ENCODE assay signal across 25 cellular contexts in the genomic region with DNA sequence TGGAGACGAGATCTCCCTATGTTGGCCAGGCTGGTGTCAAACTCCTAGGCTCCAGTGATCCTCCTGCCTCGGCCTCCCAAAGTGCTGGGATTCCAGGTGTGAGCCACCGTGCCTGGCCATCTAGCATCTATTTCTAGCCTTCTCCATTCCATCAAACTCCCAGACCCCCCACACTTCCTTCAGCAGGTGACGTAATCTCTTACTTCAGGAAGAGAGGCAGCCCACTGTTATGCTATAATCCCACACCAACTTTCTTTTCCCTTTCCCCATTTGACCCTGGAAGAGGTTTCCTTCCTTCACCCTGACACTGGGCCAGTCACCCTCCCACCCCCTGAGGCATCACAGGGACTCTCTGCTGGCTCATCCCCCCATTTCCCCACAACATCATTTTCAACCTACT. TPM values are rescaled to one million over a fixed set of nuclear protein-coding genes. Genes with fewer than 3 reads are reported as not detected.
DNase-seq lines count a peak whose midpoint lies in the region; ATAC-seq, FAIRE-seq and TF ChIP-seq lines count a peak whose summit lies in the region.
"Had no signal": no experiment of that assay in that cellular context is flagged by ENCODE, and none has a peak within 500 bp of the region (broad histone marks: within the 10 kb centered on the region; RNA-seq: fewer than 3 reads in every experiment).

No MANE protein-coding gene starts in this region.

- H3K56ac ChIP-seq in H1 (replicated peaks; ENCODE audit: insufficient read length, low read depth, low read length) = no peak overlapping the region

- H2AK5ac ChIP-seq in H1 (ENCODE audit: low read depth, low read length) = no peak overlapping the region

- CTCF ChIA-PET in HEK293 (lab: Yijun Ruan, JAX) = interaction anchor here (0.7 kb wide), 2 partner anchors 19 to 437 kb away, joined by 3 to 4 read pairs; a partner anchor contains a TSS
- CTCF ChIA-PET in H1 (lab: Charles Lee; ENCODE audit: partially characterized antibody) = interaction anchor here (0.8 kb wide), 1 partner anchor 19 kb away, joined by 4 read pairs; no protein-coding TSS in a partner anchor
- CTCF ChIA-PET in HepG2 (lab: Yijun Ruan, JAX; ENCODE audit: low intra/inter-chr PET ratio, low total read pairs) = no interaction called here

- H3K14ac ChIP-seq in H1 (ENCODE audit: insufficient read length) = no peak overlapping the region

- H2BK20ac ChIP-seq in H1 (ENCODE audit: low read length) = no peak overlapping the region

- no peaks in the 10 kb centered on the region for H3K79me1 ChIP-seq in H1 (ENCODE audit: low read depth, low read length)

- H3K27ac ChIP-seq in HEK293 (ENCODE audit: extremely low read depth, low read depth, low read length) = no peak overlapping the region
- H3K27ac ChIP-seq in H1 (ENCODE audit: low read depth, low read length) = no peak overlapping the region
- no peak overlapping the region for H3K27ac ChIP-seq in HepG2 (ENCODE audit: extremely low read length, insufficient read depth, low read length)
- H3K27ac ChIP-seq: BLaER1 had no signal

- TF ChIP-seq CTCF in HEK293 (tag by site-specific recombination; IDR thresholded peaks at IDR 0.05) = no peak
- no peak for TF ChIP-seq CTCF in H1 (IDR thresholded peaks at IDR 0.05; ENCODE audit: control extremely low read depth in 1 of 3, insufficient read depth in 1 of 3, low read depth in 1 of 3, low read length in 3 of 3)
- TF ChIP-seq CTCF in HepG2 (CRISPR knock-in tag; IDR thresholded peaks at IDR 0.05) = no peak
- TF ChIP-seq CTCF in GM10266 (IDR thresholded peaks at IDR 0.05; ENCODE audit: control insufficient read depth, insufficient read depth, low read depth, missing control alignments) = no peak

- H2BK12ac ChIP-seq in H1 (ENCODE audit: low read depth, low read length) = peak overlapping the region; percentile 9; the same call in 1 of the 2 replicates

- no peak for ATAC-seq in HepG2
- ATAC-seq: GM12878 had no signal

- no peak overlapping the region for H4K8ac ChIP-seq in H1 (ENCODE audit: extremely low read depth, insufficient read depth, low read length)

- BruUV-seq in HepG2 (replicated peaks; lab: Mats Ljungman, UMichigan) = no TSS peak

- TF ChIP-seq EP300 in H1 (IDR thresholded peaks at IDR 0.05; ENCODE audit: borderline replicate concordance in 1 of 2, low read depth in 2 of 2, low read length in 2 of 2) (no peak), HepG2 (IDR thresholded peaks at IDR 0.05; ENCODE audit: low read depth in 2 of 2, low read length in 2 of 2) (no peak), HepG2 (CRISPR knock-in tag; IDR thresholded peaks at IDR 0.05; ENCODE audit: borderline replicate concordance) (no peak)

- H2BK15ac ChIP-seq in H1 (ENCODE audit: low read length) = no peak overlapping the region

- H3K36me3 ChIP-seq in HEK293 (ENCODE audit: control insufficient read depth in 2 of 2, insufficient read depth in 1 of 2, low read length in 2 of 2) (no peaks in the 10 kb centered on the region), H1 (ENCODE audit: control insufficient read depth in 2 of 4, insufficient read depth in 4 of 4, low read length in 3 of 4) (no peaks in the 10 kb centered on the region), HepG2 (replicated peaks in 1 of 2; ENCODE audit: control insufficient read depth in 1 of 2, insufficient read depth in 2 of 2, low read length in 2 of 2) (no peaks in the 10 kb centered on the region)
- H3K36me3 ChIP-seq: BE2C, BLaER1 had no signal

- no peak overlapping the region for H3K4me2 ChIP-seq in H1 (ENCODE audit: insufficient read depth in 1 of 2, low read depth in 2 of 2, low read length in 2 of 2)
- no peak overlapping the region for H3K4me2 ChIP-seq in HepG2 (ENCODE audit: low read depth, low read length)
- H3K4me2 ChIP-seq: BLaER1 had no signal

- H4K20me1 ChIP-seq in H1 (replicated peaks in 1 of 2; ENCODE audit: control insufficient read depth in 1 of 2, insufficient read depth in 2 of 2, low read length in 2 of 2) (peaks cover 0 to 4% of the 10 kb centered on the region in 2 experiments), HepG2 (ENCODE audit: insufficient read depth, low read length) (no peaks in the 10 kb centered on the region)
- H4K20me1 ChIP-seq: BLaER1 had no signal

- POLR2A ChIA-PET in HEK293 (lab: Yijun Ruan, JAX) = interaction anchor here (0.8 kb wide), 1 partner anchor 23 kb away, joined by 3 read pairs; no protein-coding TSS in a partner anchor
- POLR2A ChIA-PET in H1 (lab: Charles Lee; ENCODE audit: partially characterized antibody) = interaction anchor here (0.7 to 1.4 kb wide), 2 partner anchors 10 to 13 kb away, joined by 3 to 5 read pairs; no protein-coding TSS in a partner anchor
- POLR2A ChIA-PET in HepG2 (lab: Yijun Ruan, JAX) = no interaction called here

- DNase-seq in D341Med (ENCODE audit: low spot score) = peak; percentile 20
- no peak for DNase-seq in H1 (ENCODE audit: low read depth in 1 of 2, low spot score in 2 of 2)
- DNase-seq in HepG2 (ENCODE audit: low spot score) = no peak
- DNase-seq in stimulated activated CD4-positive, alpha-beta T cell treated with anti-CD3 and anti-CD28 coated beads, Interleukin-4, amount 100 ng/mL, for 24 hours = no peak
- DNase-seq in GM10266 (ENCODE audit: extremely low spot score) = no peak
- DNase-seq in NCI-H226 = no peak
- DNase-seq: 8988T; ACHN; BE2C; C1 segment of cervical spinal cord; CD4-positive, alpha-beta memory T cell; CD4-positive, CD25-positive, alpha-beta regulatory T cell; CD8-positive, alpha-beta memory T cell; COR-L47; DMS79 treated with DMSO at 0.1 percent for 48 hours; GF-D8 had no signal

- no peak overlapping the region for H3K18ac ChIP-seq in H1 (ENCODE audit: extremely low read depth, low read length)

- no peak overlapping the region for H2BK120ac ChIP-seq in H1 (replicated peaks; ENCODE audit: low read depth, low read length)

- H3K23me2 ChIP-seq in H1 (ENCODE audit: low read depth, low read length) = peaks cover 12% of the 10 kb centered on the region; the same call in 1 of the 2 replicates

- no peak overlapping the region for H4K91ac ChIP-seq in H1 (replicated peaks; ENCODE audit: insufficient read length, low read length)

- in situ Hi-C loops in HepG2 (cut with HindIII; ENCODE audit: extremely low pct_ligation_motif_present, low pct_unique_long_range_greater_than_20kb) = no loop called here

- no peak for TF ChIP-seq RAD21 in H1 (IDR thresholded peaks at IDR 0.05 in 1 of 2, conservative IDR thresholded peaks at IDR 0.05 in 1 of 2; ENCODE audit: low read depth in 2 of 2, low read length in 2 of 2)
- no peak for TF ChIP-seq RAD21 in HepG2 (CRISPR knock-in tag; IDR thresholded peaks at IDR 0.05)

- H3K9ac ChIP-seq in H1 (replicated peaks in 1 of 4; ENCODE audit: extremely low read depth in 1 of 4, low read depth in 3 of 4, low read length in 3 of 4) (no peak overlapping the region), HepG2 (ENCODE audit: insufficient read depth, low read depth, low read length) (no peak overlapping the region)
- H3K9ac ChIP-seq: BLaER1 had no signal

- H3K79me2 ChIP-seq in H1 (ENCODE audit: control insufficient read depth in 1 of 2, insufficient read depth in 2 of 2, low read length in 2 of 2) = no peaks in the 10 kb centered on the region
- H3K79me2 ChIP-seq in HepG2 (ENCODE audit: insufficient read depth, low read length) = no peaks in the 10 kb centered on the region

- H2AFZ ChIP-seq in H1 (ENCODE audit: low read length) (no peak overlapping the region), HepG2 (ENCODE audit: low read length) (no peak overlapping the region)

- WGBS in H1 (ENCODE audit: extremely low coverage in 1 of 2, insufficient coverage in 1 of 2, insufficient read length in 1 of 2, insufficient replicate concordance in 2 of 2, low coverage in 1 of 2, low lambda C conversion rate in 2 of 2, missing lambda C conversion rate in 1 of 2), 2 experiments = 95% methylated on average over 4 of the region's 4 CpGs; no CpG with 5 or more reads in 1 of the 2 experiments
- 33% methylated on average over 4 of the region's 4 CpGs for WGBS in HepG2 (ENCODE audit: low lambda C conversion rate)

- FAIRE-seq in H1 (lab: Jason Lieb, UNC) = no peak
- FAIRE-seq in HepG2 (lab: Jason Lieb, UNC) = no peak
- FAIRE-seq: A204.1, D721Med, G401.6, GM12878, GM12892, GM18507 had no signal

- H3K4ac ChIP-seq in H1 (replicated peaks; ENCODE audit: insufficient read length, low read depth, low read length) = no peak overlapping the region

- intact Hi-C loops in HepG2 (cut with micrococcal nuclease; ENCODE audit: unreplicated experiment) = no loop called here

- peaks cover 10 to 34% (median 31%) of the 10 kb centered on the region in 4 experiments for H3K27me3 ChIP-seq in H1 (replicated peaks in 1 of 4; ENCODE audit: control insufficient read depth in 3 of 4, extremely low read depth in 1 of 4, insufficient read depth in 3 of 4, low read length in 3 of 4)
- H3K27me3 ChIP-seq in HepG2 (ENCODE audit: control insufficient read depth in 1 of 2, insufficient read depth in 2 of 2, low read length in 2 of 2) = peaks cover 20 to 76% of the 10 kb centered on the region in 2 experiments
- H3K27me3 ChIP-seq: BE2C, BLaER1 had no signal

- H3K4me1 ChIP-seq in HEK293 (ENCODE audit: control insufficient read depth, insufficient read depth, low read length) (peaks cover 2% of the 10 kb centered on the region; the same call in 1 of the 2 replicates), H1 (replicated peaks in 1 of 4; ENCODE audit: control insufficient read depth in 3 of 4, insufficient read depth in 4 of 4, low read length in 3 of 4) (peaks cover 3 to 21% (median 7%) of the 10 kb centered on the region in 4 experiments; a peak in 6 of 7 replicates), HepG2 (ENCODE audit: insufficient read depth, low read length) (peaks cover 19% of the 10 kb centered on the region)
- H3K4me1 ChIP-seq: BE2C had no signal

- H3K9me3 ChIP-seq in HEK293 (ENCODE audit: control insufficient read depth, insufficient read depth, low read depth, low read length) = no peaks in the 10 kb centered on the region
- H3K9me3 ChIP-seq in H1 (ENCODE audit: insufficient read depth in 2 of 2, low read depth in 1 of 2, low read length in 1 of 2) = no peaks in the 10 kb centered on the region
- no peaks in the 10 kb centered on the region for H3K9me3 ChIP-seq in HepG2 (ENCODE audit: low read length)
- H3K9me3 ChIP-seq: BE2C, BLaER1 had no signal

- no peak overlapping the region for H4K5ac ChIP-seq in H1 (ENCODE audit: insufficient read length, low read depth, low read length)

- no peak overlapping the region for H3K4me3 ChIP-seq in HEK293 (ENCODE audit: low read depth, low read length)
- H3K4me3 ChIP-seq in H1 (ENCODE audit: extremely low read depth in 1 of 4, insufficient read depth in 2 of 4, low read depth in 3 of 4, low read length in 4 of 4) = no peak overlapping the region
- no peak overlapping the region for H3K4me3 ChIP-seq in HepG2 (replicated peaks in 1 of 3; ENCODE audit: insufficient read depth in 1 of 3, low read depth in 2 of 3, low read length in 3 of 3)
- H3K4me3 ChIP-seq: BLaER1, GM12878 had no signal

- H3K23ac ChIP-seq in H1 (ENCODE audit: insufficient read length) = no peak overlapping the region

- no peak overlapping the region for H2BK5ac ChIP-seq in H1 (ENCODE audit: low read depth, low read length)

- TF ChIP-seq POLR2A in H1 (IDR thresholded peaks at IDR 0.05; ENCODE audit: control extremely low read depth in 1 of 2, low read depth in 2 of 2, low read length in 2 of 2) (no peak), HepG2 (IDR thresholded peaks at IDR 0.05; ENCODE audit: insufficient read depth in 1 of 2, low read depth in 2 of 2, low read length in 2 of 2) (no peak)

RNA-seq across cellular contexts. Expression of a gene that starts 7.6 kb away (rescaled TPM):
- total RNA-seq in H1 (2021; fragmentation: NEBNext Ultra II Directional; extraction: Animal tissue kit (Norgen Biotek cat#: 25700)) = 11.3 and 12.3 TPM in 2 replicates
- polyA plus RNA-seq in H1 (2011; rRNA removed) = 6.9 and 12.4 TPM in 2 replicates
- polyA plus RNA-seq in H1 (2011; cell fraction: cytosol; rRNA removed) = 11.4 TPM
- 59.9 TPM for polyA plus RNA-seq in H1 (2011; cell fraction: nucleus; rRNA removed)
- 9.1 to 21.1 TPM (median 16.5 TPM) in 4 replicates for polyA plus RNA-seq in H1 (2012, experiment 1 of 2)
- 7.0 TPM for polyA plus RNA-seq in H1 (2012, experiment 2 of 2)
- polyA plus RNA-seq in H1 (2013, experiment 1 of 2) = 8.8 TPM
- 6.7 TPM for polyA plus RNA-seq in H1 (2013, experiment 2 of 2)
- polyA minus RNA-seq in H1 (2011; rRNA and poly(A)+ RNA removed) = 5.8 and 5.9 TPM in 2 replicates
- 6.3 TPM for polyA minus RNA-seq in H1 (2011; cell fraction: cytosol; rRNA and poly(A)+ RNA removed)
- polyA minus RNA-seq in H1 (2011; cell fraction: nucleus; rRNA and poly(A)+ RNA removed) = 16.0 TPM
- 0.38 and 0.41 TPM in 2 replicates for total RNA-seq in HepG2 (2016; rRNA removed; fragmentation: Illumina TruSeq; extraction: Trizol)
- total RNA-seq in HepG2 (2016; cell fraction: cytosol; rRNA removed; fragmentation: Illumina TruSeq; extraction: Trizol; ENCODE audit: low read depth) = 0.30 TPM in 1 of 2 replicates, not detected in the other
- total RNA-seq in HepG2 (2016; cell fraction: insoluble cytoplasmic fraction; rRNA removed; fragmentation: Illumina TruSeq; extraction: Trizol) = 0.22 and 0.37 TPM in 2 replicates
- total RNA-seq in HepG2 (2016; cell fraction: membrane; rRNA removed; fragmentation: Illumina TruSeq; extraction: Trizol) = 0.19 and 0.83 TPM in 2 replicates
- total RNA-seq in HepG2 (2016; cell fraction: nucleus; rRNA removed; fragmentation: Illumina TruSeq; extraction: Trizol) = 0.37 and 0.44 TPM in 2 replicates
- polyA plus RNA-seq in HepG2 (2011; rRNA removed) = 1.1 and 1.9 TPM in 2 replicates
- polyA plus RNA-seq in HepG2 (2011; cell fraction: cytosol; rRNA removed) = 0.42 and 0.63 TPM in 2 replicates
- polyA plus RNA-seq in HepG2 (2011; cell fraction: nucleus; rRNA removed) = 11.3 and 12.6 TPM in 2 replicates
- polyA plus RNA-seq in HepG2 (2012) = 2.4 and 4.7 TPM in 2 replicates
- 0.27 TPM in 1 of 2 replicates, not detected in the other for polyA plus RNA-seq in HepG2 (2016; cell fraction: cytosol; fragmentation: Illumina TruSeq; extraction: Trizol; ENCODE audit: low read depth)
- polyA plus RNA-seq in HepG2 (2016; cell fraction: insoluble cytoplasmic fraction; fragmentation: Illumina TruSeq; extraction: Trizol; ENCODE audit: low read depth) = 0.25 TPM in 1 of 2 replicates, not detected in the other
- 0.40 TPM in 1 of 2 replicates, not detected in the other for polyA plus RNA-seq in HepG2 (2016; cell fraction: membrane; fragmentation: Illumina TruSeq; extraction: Trizol; ENCODE audit: low read depth)
- 0.60 and 1.3 TPM in 2 replicates for polyA plus RNA-seq in HepG2 (2016; cell fraction: nucleus; fragmentation: Illumina TruSeq; extraction: Trizol; ENCODE audit: insufficient read depth, low read depth)
- polyA minus RNA-seq in HepG2 (2011; rRNA and poly(A)+ RNA removed; ENCODE audit: low replicate concordance) = 0.74 and 1.3 TPM in 2 replicates
- polyA minus RNA-seq in HepG2 (2011; cell fraction: cytosol; rRNA and poly(A)+ RNA removed) = 0.26 and 0.69 TPM in 2 replicates
- 1.9 and 2.4 TPM in 2 replicates for polyA minus RNA-seq in HepG2 (2011; cell fraction: nucleus; rRNA and poly(A)+ RNA removed)
- polyA plus RNA-seq: CD4-positive, alpha-beta memory T cell; CD4-positive, CD25-positive, alpha-beta regulatory T cell had no signal

RNA-seq across cellular contexts. Expression of a gene that starts 18.2 kb away (rescaled TPM):
- total RNA-seq in H1 (2021; fragmentation: NEBNext Ultra II Directional; extraction: Animal tissue kit (Norgen Biotek cat#: 25700)) = 23.9 and 24.1 TPM in 2 replicates
- polyA plus RNA-seq in H1 (2011; rRNA removed) = 21.9 and 31.8 TPM in 2 replicates
- polyA plus RNA-seq in H1 (2011; cell fraction: cytosol; rRNA removed) = 21.7 TPM
- 37.0 TPM for polyA plus RNA-seq in H1 (2011; cell fraction: nucleus; rRNA removed)
- 10.4 to 25.0 TPM (median 21.9 TPM) in 4 replicates for polyA plus RNA-seq in H1 (2012, experiment 1 of 2)
- polyA plus RNA-seq in H1 (2012, experiment 2 of 2) = 11.7 TPM
- 15.4 TPM for polyA plus RNA-seq in H1 (2013, experiment 1 of 2)
- polyA plus RNA-seq in H1 (2013, experiment 2 of 2) = 15.9 TPM
- 14.7 and 17.9 TPM in 2 replicates for polyA minus RNA-seq in H1 (2011; rRNA and poly(A)+ RNA removed)
- polyA minus RNA-seq in H1 (2011; cell fraction: cytosol; rRNA and poly(A)+ RNA removed) = 22.5 TPM
- 24.7 TPM for polyA minus RNA-seq in H1 (2011; cell fraction: nucleus; rRNA and poly(A)+ RNA removed)
- total RNA-seq in HepG2 (2016; rRNA removed; fragmentation: Illumina TruSeq; extraction: Trizol) = 1.0 and 1.8 TPM in 2 replicates
- total RNA-seq in HepG2 (2016; cell fraction: cytosol; rRNA removed; fragmentation: Illumina TruSeq; extraction: Trizol; ENCODE audit: low read depth) = 0.44 and 1.2 TPM in 2 replicates
- total RNA-seq in HepG2 (2016; cell fraction: insoluble cytoplasmic fraction; rRNA removed; fragmentation: Illumina TruSeq; extraction: Trizol) = 0.97 and 2.0 TPM in 2 replicates
- total RNA-seq in HepG2 (2016; cell fraction: membrane; rRNA removed; fragmentation: Illumina TruSeq; extraction: Trizol) = 1.4 and 2.0 TPM in 2 replicates
- 1.8 and 2.4 TPM in 2 replicates for total RNA-seq in HepG2 (2016; cell fraction: nucleus; rRNA removed; fragmentation: Illumina TruSeq; extraction: Trizol)
- polyA plus RNA-seq in HepG2 (2011; rRNA removed) = 3.6 and 5.8 TPM in 2 replicates
- polyA plus RNA-seq in HepG2 (2011; cell fraction: cytosol; rRNA removed) = 3.3 and 4.9 TPM in 2 replicates
- polyA plus RNA-seq in HepG2 (2011; cell fraction: nucleus; rRNA removed) = 5.7 and 6.2 TPM in 2 replicates
- 3.9 and 7.7 TPM in 2 replicates for polyA plus RNA-seq in HepG2 (2012)
- 0.99 and 1.1 TPM in 2 replicates for polyA plus RNA-seq in HepG2 (2016; cell fraction: cytosol; fragmentation: Illumina TruSeq; extraction: Trizol; ENCODE audit: low read depth)
- 0.66 and 0.71 TPM in 2 replicates for polyA plus RNA-seq in HepG2 (2016; cell fraction: insoluble cytoplasmic fraction; fragmentation: Illumina TruSeq; extraction: Trizol; ENCODE audit: low read depth)
- polyA plus RNA-seq in HepG2 (2016; cell fraction: membrane; fragmentation: Illumina TruSeq; extraction: Trizol; ENCODE audit: low read depth) = 0.84 and 1.1 TPM in 2 replicates
- polyA plus RNA-seq in HepG2 (2016; cell fraction: nucleus; fragmentation: Illumina TruSeq; extraction: Trizol; ENCODE audit: insufficient read depth, low read depth) = 3.3 and 3.5 TPM in 2 replicates
- polyA minus RNA-seq in HepG2 (2011; rRNA and poly(A)+ RNA removed; ENCODE audit: low replicate concordance) = 1.3 and 9.8 TPM in 2 replicates
- 3.0 and 3.8 TPM in 2 replicates for polyA minus RNA-seq in HepG2 (2011; cell fraction: cytosol; rRNA and poly(A)+ RNA removed)
- 1.3 and 2.7 TPM in 2 replicates for polyA minus RNA-seq in HepG2 (2011; cell fraction: nucleus; rRNA and poly(A)+ RNA removed)
- polyA plus RNA-seq: CD14-positive monocyte had no signal

RNA-seq across cellular contexts. Expression of a gene that starts 36.7 kb away (rescaled TPM):
- 108 and 117 TPM in 2 replicates for total RNA-seq in H1 (2021; fragmentation: NEBNext Ultra II Directional; extraction: Animal tissue kit (Norgen Biotek cat#: 25700))
- polyA plus RNA-seq in H1 (2011; rRNA removed) = 387 and 526 TPM in 2 replicates
- 143 TPM for polyA plus RNA-seq in H1 (2011; cell fraction: cytosol; rRNA removed)
- polyA plus RNA-seq in H1 (2011; cell fraction: nucleus; rRNA removed) = 360 TPM
- 137 to 183 TPM (median 169 TPM) in 4 replicates for polyA plus RNA-seq in H1 (2012, experiment 1 of 2)
- 165 TPM for polyA plus RNA-seq in H1 (2012, experiment 2 of 2)
- polyA plus RNA-seq in H1 (2013, experiment 1 of 2) = 258 TPM
- polyA plus RNA-seq in H1 (2013, experiment 2 of 2) = 236 TPM
- polyA minus RNA-seq in H1 (2011; rRNA and poly(A)+ RNA removed) = 66.1 and 115 TPM in 2 replicates
- 135 TPM for polyA minus RNA-seq in H1 (2011; cell fraction: cytosol; rRNA and poly(A)+ RNA removed)
- 88.4 TPM for polyA minus RNA-seq in H1 (2011; cell fraction: nucleus; rRNA and poly(A)+ RNA removed)
- total RNA-seq in HepG2 (2016; rRNA removed; fragmentation: Illumina TruSeq; extraction: Trizol) = 41.2 and 86.6 TPM in 2 replicates
- 14.7 and 16.4 TPM in 2 replicates for total RNA-seq in HepG2 (2016; cell fraction: cytosol; rRNA removed; fragmentation: Illumina TruSeq; extraction: Trizol; ENCODE audit: low read depth)
- 36.4 and 95.6 TPM in 2 replicates for total RNA-seq in HepG2 (2016; cell fraction: insoluble cytoplasmic fraction; rRNA removed; fragmentation: Illumina TruSeq; extraction: Trizol)
- 24.9 and 32.7 TPM in 2 replicates for total RNA-seq in HepG2 (2016; cell fraction: membrane; rRNA removed; fragmentation: Illumina TruSeq; extraction: Trizol)
- total RNA-seq in HepG2 (2016; cell fraction: nucleus; rRNA removed; fragmentation: Illumina TruSeq; extraction: Trizol) = 81.7 and 101 TPM in 2 replicates
- polyA plus RNA-seq in HepG2 (2011; rRNA removed) = 143 and 195 TPM in 2 replicates
- 82.9 and 130 TPM in 2 replicates for polyA plus RNA-seq in HepG2 (2011; cell fraction: cytosol; rRNA removed)
- polyA plus RNA-seq in HepG2 (2011; cell fraction: nucleus; rRNA removed) = 653 and 705 TPM in 2 replicates
- polyA plus RNA-seq in HepG2 (2012) = 166 and 219 TPM in 2 replicates
- polyA plus RNA-seq in HepG2 (2016; cell fraction: cytosol; fragmentation: Illumina TruSeq; extraction: Trizol; ENCODE audit: low read depth) = 23.3 and 23.7 TPM in 2 replicates
- 50.3 and 62.4 TPM in 2 replicates for polyA plus RNA-seq in HepG2 (2016; cell fraction: insoluble cytoplasmic fraction; fragmentation: Illumina TruSeq; extraction: Trizol; ENCODE audit: low read depth)
- polyA plus RNA-seq in HepG2 (2016; cell fraction: membrane; fragmentation: Illumina TruSeq; extraction: Trizol; ENCODE audit: low read depth) = 32.0 and 32.7 TPM in 2 replicates
- polyA plus RNA-seq in HepG2 (2016; cell fraction: nucleus; fragmentation: Illumina TruSeq; extraction: Trizol; ENCODE audit: insufficient read depth, low read depth) = 211 and 219 TPM in 2 replicates
- 65.4 and 170 TPM in 2 replicates for polyA minus RNA-seq in HepG2 (2011; rRNA and poly(A)+ RNA removed; ENCODE audit: low replicate concordance)
- 146 and 172 TPM in 2 replicates for polyA minus RNA-seq in HepG2 (2011; cell fraction: cytosol; rRNA and poly(A)+ RNA removed)
- polyA minus RNA-seq in HepG2 (2011; cell fraction: nucleus; rRNA and poly(A)+ RNA removed) = 48.2 and 74.1 TPM in 2 replicates

RNA-seq across cellular contexts. Expression of a gene that starts 57.2 kb away (rescaled TPM):
- total RNA-seq in H1 (2021; fragmentation: NEBNext Ultra II Directional; extraction: Animal tissue kit (Norgen Biotek cat#: 25700)) = 189 and 200 TPM in 2 replicates
- polyA plus RNA-seq in H1 (2011; rRNA removed) (291 and 408 TPM in 2 replicates), HepG2 (2011; rRNA removed) (144 and 164 TPM in 2 replicates)
- 282 TPM for polyA plus RNA-seq in H1 (2011; cell fraction: cytosol; rRNA removed)
- 575 TPM for polyA plus RNA-seq in H1 (2011; cell fraction: nucleus; rRNA removed)
- polyA plus RNA-seq in H1 (2012, experiment 1 of 2) = 156 to 250 TPM (median 229 TPM) in 4 replicates
- 230 TPM for polyA plus RNA-seq in H1 (2012, experiment 2 of 2)
- 181 TPM for polyA plus RNA-seq in H1 (2013, experiment 1 of 2)
- polyA plus RNA-seq in H1 (2013, experiment 2 of 2) = 173 TPM
- 74.8 and 88.3 TPM in 2 replicates for polyA minus RNA-seq in H1 (2011; rRNA and poly(A)+ RNA removed)
- polyA minus RNA-seq in H1 (2011; cell fraction: cytosol; rRNA and poly(A)+ RNA removed) = 85.4 TPM
- polyA minus RNA-seq in H1 (2011; cell fraction: nucleus; rRNA and poly(A)+ RNA removed) = 119 TPM
- total RNA-seq in HepG2 (2016; rRNA removed; fragmentation: Illumina TruSeq; extraction: Trizol) = 119 and 151 TPM in 2 replicates
- total RNA-seq in HepG2 (2016; cell fraction: cytosol; rRNA removed; fragmentation: Illumina TruSeq; extraction: Trizol; ENCODE audit: low read depth) = 410 and 476 TPM in 2 replicates
- total RNA-seq in HepG2 (2016; cell fraction: insoluble cytoplasmic fraction; rRNA removed; fragmentation: Illumina TruSeq; extraction: Trizol) = 99.0 and 156 TPM in 2 replicates
- 478 and 550 TPM in 2 replicates for total RNA-seq in HepG2 (2016; cell fraction: membrane; rRNA removed; fragmentation: Illumina TruSeq; extraction: Trizol)
- total RNA-seq in HepG2 (2016; cell fraction: nucleus; rRNA removed; fragmentation: Illumina TruSeq; extraction: Trizol) = 88.4 and 102 TPM in 2 replicates
- 120 and 173 TPM in 2 replicates for polyA plus RNA-seq in HepG2 (2011; cell fraction: cytosol; rRNA removed)
- 432 and 489 TPM in 2 replicates for polyA plus RNA-seq in HepG2 (2011; cell fraction: nucleus; rRNA removed)
- 90.6 and 129 TPM in 2 replicates for polyA plus RNA-seq in HepG2 (2012)
- polyA plus RNA-seq in HepG2 (2016; cell fraction: cytosol; fragmentation: Illumina TruSeq; extraction: Trizol; ENCODE audit: low read depth) = 809 and 889 TPM in 2 replicates
- 161 and 204 TPM in 2 replicates for polyA plus RNA-seq in HepG2 (2016; cell fraction: insoluble cytoplasmic fraction; fragmentation: Illumina TruSeq; extraction: Trizol; ENCODE audit: low read depth)
- polyA plus RNA-seq in HepG2 (2016; cell fraction: membrane; fragmentation: Illumina TruSeq; extraction: Trizol; ENCODE audit: low read depth) = 764 and 806 TPM in 2 replicates
- 299 and 303 TPM in 2 replicates for polyA plus RNA-seq in HepG2 (2016; cell fraction: nucleus; fragmentation: Illumina TruSeq; extraction: Trizol; ENCODE audit: insufficient read depth, low read depth)
- polyA minus RNA-seq in HepG2 (2011; rRNA and poly(A)+ RNA removed; ENCODE audit: low replicate concordance) = 136 and 157 TPM in 2 replicates
- polyA minus RNA-seq in HepG2 (2011; cell fraction: cytosol; rRNA and poly(A)+ RNA removed) = 35.4 and 57.5 TPM in 2 replicates
- 45.3 and 47.1 TPM in 2 replicates for polyA minus RNA-seq in HepG2 (2011; cell fraction: nucleus; rRNA and poly(A)+ RNA removed)
